In genomic region chr9:109253637-109254284, GRCh38 we compare ENCODE assay signal across 14 cellular contexts.
A peak's percentile ranks its signal among the peaks of the same experiment; 100 is the strongest.
DNase-seq lines count a peak whose midpoint lies in the region; ATAC-seq lines count a peak whose summit lies in the region.
"Had no signal": no experiment of that assay in that cellular context is flagged by ENCODE, and none has a peak within 500 bp of the region (broad histone marks: within the 10 kb centered on the region; RNA-seq: fewer than 3 reads in every experiment).

No MANE protein-coding gene starts in this region.

- H3K27me3 ChIP-seq in Karpas-422 (ENCODE audit: low read length), result no peaks in the 10 kb centered on the region
- H3K27me3 ChIP-seq: BLaER1 treated with 17β-estradiol and CSF1 and Interleukin-3, amounts not matched to agents 10 nM and 100 nM had no signal

- H3K27ac ChIP-seq in Karpas-422 (ENCODE audit: low read length), result no peak overlapping the region
- H3K27ac ChIP-seq: BLaER1 treated with 17β-estradiol and CSF1 and Interleukin-3, amounts not matched to agents 10 nM and 100 nM; spleen had no signal

- DNase-seq in 8988T, result peak; percentile 32
- peak; percentile 12 for DNase-seq in HK-2 (ENCODE audit: unreplicated experiment)
- peak; percentile 75 for DNase-seq in astrocyte of the hippocampus (ENCODE audit: low read depth, low spot score)
- peak; percentile 30 for DNase-seq in kidney glomerular epithelial cell (lab: John Stamatoyannopoulos, UW)
- no peak for DNase-seq in Karpas-422
- DNase-seq: activated CD8-positive, alpha-beta memory T cell treated with anti-CD3 and anti-CD28 coated beads, Interleukin-2, amount 50 U/mL, for 48 hours; cortex of kidney; MM.1S; spleen had no signal

- H3K9ac ChIP-seq in Karpas-422 (ENCODE audit: low read length), result no peak overlapping the region
- H3K9ac ChIP-seq: BLaER1 treated with 17β-estradiol and CSF1 and Interleukin-3, amounts not matched to agents 10 nM and 100 nM had no signal

- no peaks in the 10 kb centered on the region for H3K9me2 ChIP-seq in Karpas-422 (replicated peaks; ENCODE audit: insufficient read depth, low read length)

- H3K36me3 ChIP-seq in Karpas-422 (ENCODE audit: insufficient read depth, low read length), result no peaks in the 10 kb centered on the region
- H3K36me3 ChIP-seq: BLaER1 treated with 17β-estradiol and CSF1 and Interleukin-3, amounts not matched to agents 10 nM and 100 nM; spleen had no signal

- H3K4me1 ChIP-seq in Karpas-422 (ENCODE audit: low read length), result no peaks in the 10 kb centered on the region
- H3K4me1 ChIP-seq: spleen had no signal

- no peak overlapping the region for H3K4me3 ChIP-seq in Karpas-422 (ENCODE audit: low read length)
- H3K4me3 ChIP-seq: BLaER1 treated with 17β-estradiol and CSF1 and Interleukin-3, amounts not matched to agents 10 nM and 100 nM; lung; spleen had no signal

- no peaks in the 10 kb centered on the region for H4K20me1 ChIP-seq in Karpas-422 (ENCODE audit: insufficient read depth, low read depth, low read length)
- H4K20me1 ChIP-seq: BLaER1 treated with 17β-estradiol and CSF1 and Interleukin-3, amounts not matched to agents 10 nM and 100 nM had no signal

- H3K4me2 ChIP-seq in Karpas-422 (ENCODE audit: low read depth, low read length, poor library complexity, severe bottlenecking), result no peak overlapping the region
- H3K4me2 ChIP-seq: BLaER1 treated with 17β-estradiol and CSF1 and Interleukin-3, amounts not matched to agents 10 nM and 100 nM had no signal

- H3K9me3 ChIP-seq in Karpas-422 (ENCODE audit: low read length), result no peaks in the 10 kb centered on the region
- H3K9me3 ChIP-seq: BLaER1 treated with 17β-estradiol and CSF1 and Interleukin-3, amounts not matched to agents 10 nM and 100 nM; spleen had no signal

- H3K79me2 ChIP-seq in Karpas-422 (ENCODE audit: low read length), result no peaks in the 10 kb centered on the region

- H2AFZ ChIP-seq in Karpas-422 (ENCODE audit: low read length), result no peak overlapping the region

- no peak for ATAC-seq in HG02588 (IDR thresholded peaks at IDR 0.05; ENCODE audit: unreplicated experiment)
- ATAC-seq in HG03469 (IDR thresholded peaks at IDR 0.05; ENCODE audit: unreplicated experiment), result no peak
- no peak for ATAC-seq in HG02571 (IDR thresholded peaks at IDR 0.05; ENCODE audit: unreplicated experiment)
